In the genomic region with DNA sequence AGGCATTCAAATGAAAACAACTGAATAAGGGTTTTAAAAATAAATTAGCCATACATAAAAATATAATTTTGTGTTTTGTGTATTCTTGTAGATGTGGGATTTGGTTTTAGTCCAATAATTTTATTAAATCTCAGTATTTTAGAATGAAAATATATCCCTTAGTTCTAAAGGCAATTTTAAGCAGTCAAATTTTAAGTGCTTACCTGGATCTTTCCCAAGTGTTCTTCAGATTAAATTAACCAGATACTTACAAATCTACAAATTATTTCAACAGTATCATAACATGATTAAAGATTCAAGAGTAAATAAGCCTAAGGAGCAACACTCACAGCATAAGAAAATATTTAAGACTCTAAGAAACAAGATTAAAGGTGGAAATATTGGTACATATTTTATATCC, we compare ENCODE assay signal across 20 cellular contexts.
DNase-seq lines count a peak whose midpoint lies in the region; ATAC-seq, FAIRE-seq and TF ChIP-seq lines count a peak whose summit lies in the region.
"Had no signal": no experiment of that assay in that cellular context is flagged by ENCODE, and none has a peak within 500 bp of the region (broad histone marks: within the 10 kb centered on the region; RNA-seq: fewer than 3 reads in every experiment).

No MANE protein-coding gene starts in this region.

- H3K4me3 ChIP-seq in SK-N-SH (ENCODE audit: low read depth in 2 of 2, low read length in 1 of 2) (no peak overlapping the region), KMS-11 (IDR thresholded peaks at IDR 0.05; ENCODE audit: insufficient read depth, low read depth, low read length) (no peak overlapping the region)
- H3K4me3 ChIP-seq: BLaER1 had no signal

- H3K36me3 ChIP-seq in SK-N-SH (replicated peaks in 1 of 2; ENCODE audit: control insufficient read depth in 1 of 2, insufficient read depth in 2 of 2, low read length in 1 of 2) (no peaks in the 10 kb centered on the region), KMS-11 (ENCODE audit: insufficient read depth) (no peaks in the 10 kb centered on the region)
- H3K36me3 ChIP-seq: BE2C, BLaER1 had no signal

- H3K79me2 ChIP-seq in SK-N-SH (ENCODE audit: insufficient read depth) (no peaks in the 10 kb centered on the region), KMS-11 (ENCODE audit: insufficient read depth, low read depth) (no peaks in the 10 kb centered on the region)

- POLR2A ChIA-PET in SK-N-SH (lab: Yijun Ruan, JAX) = no interaction called here

- no peak overlapping the region for H3K9ac ChIP-seq in SK-N-SH
- no peak overlapping the region for H3K9ac ChIP-seq in KMS-11
- H3K9ac ChIP-seq: BLaER1 had no signal

- no peaks in the 10 kb centered on the region for H3K27me3 ChIP-seq in SK-N-SH (ENCODE audit: insufficient read depth)
- no peaks in the 10 kb centered on the region for H3K27me3 ChIP-seq in KMS-11 (ENCODE audit: insufficient read depth, low read depth)
- H3K27me3 ChIP-seq: BE2C, BLaER1 had no signal

- no peaks in the 10 kb centered on the region for H3K9me3 ChIP-seq in SK-N-SH
- H3K9me3 ChIP-seq: BE2C, BLaER1 had no signal

- FAIRE-seq in GM19239 (lab: Jason Lieb, UNC) = no peak
- FAIRE-seq: A204.1 had no signal

- no peaks in the 10 kb centered on the region for H3F3A ChIP-seq in SK-N-SH (replicated peaks; ENCODE audit: insufficient read depth)

- CTCF ChIA-PET in SK-N-SH (lab: Yijun Ruan, JAX) = no interaction called here

- no peak overlapping the region for H3K4me2 ChIP-seq in SK-N-SH
- 0 out of 2 replicates have a peak overlapping the region, but pooled peaks have one; percentile 17 for H3K4me2 ChIP-seq in KMS-11
- H3K4me2 ChIP-seq: BLaER1 had no signal

- no peaks in the 10 kb centered on the region for H3K9me2 ChIP-seq in SK-N-SH

- H2AFZ ChIP-seq in SK-N-SH (ENCODE audit: low read depth) = no peak overlapping the region
- H2AFZ ChIP-seq in KMS-11 (ENCODE audit: low read depth) = no peak overlapping the region

- H3K27ac ChIP-seq in SK-N-SH (ENCODE audit: low read depth in 2 of 2, low read length in 1 of 2) = no peak overlapping the region
- no peak overlapping the region for H3K27ac ChIP-seq in KMS-11
- H3K27ac ChIP-seq: BLaER1 had no signal

- no peak for DNase-seq in SK-N-SH
- no peak for DNase-seq in GM19239 (ENCODE audit: insufficient read length, low spot score)
- DNase-seq in NOMO-1 (lab: John Stamatoyannopoulos, UW; ENCODE audit: unreplicated experiment in 2 of 2) = no peak
- DNase-seq: 8988T; ACHN; BE2C; C1 segment of cervical spinal cord; CD4-positive, alpha-beta memory T cell; CD8-positive, alpha-beta memory T cell; COR-L47; DMS 273 treated with DMSO at 0.1 percent for 48 hours; DMS153; DMS53; DND-41; EL; GF-D8 had no signal

- TF ChIP-seq CTCF in SK-N-SH (IDR thresholded peaks at IDR 0.05) = no peak
- no peak for TF ChIP-seq CTCF in KMS-11 (conservative IDR thresholded peaks at IDR 0.05; ENCODE audit: low read depth, low read length)

- TF ChIP-seq RAD21 in SK-N-SH (IDR thresholded peaks at IDR 0.05; ENCODE audit: low read length) = no peak

- TF ChIP-seq EP300 in SK-N-SH (IDR thresholded peaks at IDR 0.05; ENCODE audit: borderline replicate concordance in 1 of 2, low read depth in 1 of 2, low read length in 1 of 2) = no peak

- H4K20me1 ChIP-seq in SK-N-SH (ENCODE audit: insufficient read depth) (no peaks in the 10 kb centered on the region), KMS-11 (ENCODE audit: insufficient read depth) (no peaks in the 10 kb centered on the region)
- H4K20me1 ChIP-seq: BLaER1 had no signal

- no peak for ATAC-seq in SK-N-SH treated with all-trans-retinoic acid at 6 μM for 48 hours

- H3K4me1 ChIP-seq in SK-N-SH (ENCODE audit: control insufficient read depth in 1 of 2, insufficient read depth in 2 of 2, low read depth in 1 of 2, low read length in 1 of 2) = no peaks in the 10 kb centered on the region
- H3K4me1 ChIP-seq in KMS-11 (ENCODE audit: low read depth, poor library complexity, severe bottlenecking) = peaks cover 11% of the 10 kb centered on the region
- H3K4me1 ChIP-seq: BE2C, BLaER1 had no signal

TF ChIP-seq in SK-N-SH treated with all-trans-retinoic acid at 6 μM for 48 hours, 23 proteins besides CTCF, POLR2A, EP300 and RAD21:
- TF ChIP-seq ZNF70 (CRISPR knock-in tag; IDR thresholded peaks at IDR 0.05) = no peak
- peak; percentile 91 for TF ChIP-seq ISL1 (CRISPR knock-in tag; IDR thresholded peaks at IDR 0.05)

TF ChIP-seq in SK-N-SH, 30 proteins besides CTCF, POLR2A, EP300 and RAD21:
- TF ChIP-seq TAF1 (IDR thresholded peaks at IDR 0.05; ENCODE audit: borderline replicate concordance, low read depth, low read length) (no peak), EZH2phosphoT487 (IDR thresholded peaks at IDR 0.05; ENCODE audit: borderline replicate concordance, low read depth) (no peak), FOXM1 (IDR thresholded peaks at IDR 0.05; ENCODE audit: low read depth) (no peak), USF1 (IDR thresholded peaks at IDR 0.05; ENCODE audit: borderline replicate concordance, low read depth) (no peak)
- TF ChIP-seq, protein P1, sequence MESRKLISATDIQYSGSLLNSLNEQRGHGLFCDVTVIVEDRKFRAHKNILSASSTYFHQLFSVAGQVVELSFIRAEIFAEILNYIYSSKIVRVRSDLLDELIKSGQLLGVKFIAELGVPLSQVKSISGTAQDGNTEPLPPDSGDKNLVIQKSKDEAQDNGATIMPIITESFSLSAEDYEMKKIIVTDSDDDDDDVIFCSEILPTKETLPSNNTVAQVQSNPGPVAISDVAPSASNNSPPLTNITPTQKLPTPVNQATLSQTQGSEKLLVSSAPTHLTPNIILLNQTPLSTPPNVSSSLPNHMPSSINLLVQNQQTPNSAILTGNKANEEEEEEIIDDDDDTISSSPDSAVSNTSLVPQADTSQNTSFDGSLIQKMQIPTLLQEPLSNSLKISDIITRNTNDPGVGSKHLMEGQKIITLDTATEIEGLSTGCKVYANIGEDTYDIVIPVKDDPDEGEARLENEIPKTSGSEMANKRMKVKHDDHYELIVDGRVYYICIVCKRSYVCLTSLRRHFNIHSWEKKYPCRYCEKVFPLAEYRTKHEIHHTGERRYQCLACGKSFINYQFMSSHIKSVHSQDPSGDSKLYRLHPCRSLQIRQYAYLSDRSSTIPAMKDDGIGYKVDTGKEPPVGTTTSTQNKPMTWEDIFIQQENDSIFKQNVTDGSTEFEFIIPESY (IDR thresholded peaks at IDR 0.05; ENCODE audit: borderline replicate concordance, low read depth) = no peak
- TF ChIP-seq, protein P2, sequence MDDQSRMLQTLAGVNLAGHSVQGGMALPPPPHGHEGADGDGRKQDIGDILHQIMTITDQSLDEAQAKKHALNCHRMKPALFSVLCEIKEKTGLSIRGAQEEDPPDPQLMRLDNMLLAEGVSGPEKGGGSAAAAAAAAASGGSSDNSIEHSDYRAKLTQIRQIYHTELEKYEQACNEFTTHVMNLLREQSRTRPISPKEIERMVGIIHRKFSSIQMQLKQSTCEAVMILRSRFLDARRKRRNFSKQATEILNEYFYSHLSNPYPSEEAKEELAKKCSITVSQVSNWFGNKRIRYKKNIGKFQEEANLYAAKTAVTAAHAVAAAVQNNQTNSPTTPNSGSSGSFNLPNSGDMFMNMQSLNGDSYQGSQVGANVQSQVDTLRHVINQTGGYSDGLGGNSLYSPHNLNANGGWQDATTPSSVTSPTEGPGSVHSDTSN (IDR thresholded peaks at IDR 0.05) = no peak
